8 cellular contexts compared by ENCODE assay signal in the genomic region with DNA sequence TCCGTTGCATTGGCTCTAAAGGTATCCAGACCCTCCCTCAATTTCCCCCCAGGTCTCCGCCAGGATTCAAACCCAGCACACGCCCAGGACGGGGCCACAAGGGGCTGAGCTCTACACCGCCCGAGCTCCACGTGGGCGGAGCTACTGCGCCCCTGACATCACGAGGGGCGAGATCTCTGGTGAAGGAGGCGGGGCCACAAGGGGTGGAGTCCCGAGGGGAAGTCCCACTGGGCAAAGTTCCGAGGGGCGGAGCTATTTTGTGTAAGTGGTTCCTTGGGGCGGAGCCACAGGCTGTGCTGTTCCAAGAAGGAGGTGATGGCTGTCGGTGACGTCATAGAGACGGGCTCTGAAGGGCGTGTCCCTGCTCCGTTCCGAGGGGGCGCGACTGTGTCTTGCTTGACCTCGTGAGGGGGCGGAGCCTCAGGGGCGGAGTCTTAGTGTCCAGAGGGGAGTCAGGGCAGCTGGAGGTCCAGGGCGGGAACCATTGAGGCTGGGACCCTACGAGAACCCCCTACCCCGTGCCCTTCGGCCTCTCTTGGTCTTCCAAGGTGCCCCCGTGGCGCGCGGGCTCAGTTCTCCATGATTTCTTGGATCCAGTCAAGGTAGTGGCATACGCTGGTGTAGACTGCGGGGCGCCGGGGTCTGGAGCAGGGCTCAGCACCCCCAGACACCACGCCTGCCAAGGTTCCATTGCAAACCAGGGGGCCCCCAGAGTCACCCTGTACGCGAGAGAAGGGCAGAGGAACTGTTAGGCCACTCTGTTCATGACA. TPM values are rescaled to one million over a fixed set of nuclear protein-coding genes. Genes with fewer than 3 reads are reported as not detected.
DNase-seq lines count a peak whose midpoint lies in the region; ATAC-seq and TF ChIP-seq lines count a peak whose summit lies in the region.
"Had no signal": no experiment of that assay in that cellular context is flagged by ENCODE, and none has a peak within 500 bp of the region (broad histone marks: within the 10 kb centered on the region; RNA-seq: fewer than 3 reads in every experiment).

No MANE protein-coding gene starts in this region.

- peak; percentile 27 for DNase-seq in Jurkat, Clone E6-1 (ENCODE audit: low read depth, low spot score)
- DNase-seq in activated naive CD8-positive, alpha-beta T cell treated with anti-CD3 and anti-CD28 coated beads, Interleukin-2, amount 10 ng/mL, durations not matched to agents 7 days and 5 days, result no peak
- no peak for DNase-seq in 8988T
- no peak for DNase-seq in A172 (ENCODE audit: low spot score)

- peak overlapping the region; percentile 49; the same call in 1 of the 2 replicates for H3K9ac ChIP-seq in ES-I3 (ENCODE audit: low read depth, low read length)

- H3K4me3 ChIP-seq in Jurkat, Clone E6-1 (ENCODE audit: low read length), result no peak overlapping the region

- H3K9me3 ChIP-seq in ES-I3 (ENCODE audit: control insufficient read depth, insufficient read depth, low read length), result no peaks in the 10 kb centered on the region

- H3K4me1 Mint-ChIP-seq in activated naive CD8-positive, alpha-beta T cell treated with anti-CD3 and anti-CD28 coated beads, Interleukin-2, amount 10 ng/mL, durations not matched to agents 7 days and 5 days, result no peaks in the 10 kb centered on the region
- peaks cover 13% of the 10 kb centered on the region for H3K4me1 Mint-ChIP-seq in nephron

- peaks cover 16% of the 10 kb centered on the region for H3K27me3 Mint-ChIP-seq in activated naive CD8-positive, alpha-beta T cell treated with anti-CD3 and anti-CD28 coated beads, Interleukin-2, amount 10 ng/mL, durations not matched to agents 7 days and 5 days
- peaks cover 31% of the 10 kb centered on the region for H3K27me3 Mint-ChIP-seq in nephron (ENCODE audit: low read depth)

- no peaks in the 10 kb centered on the region for H3K9me3 Mint-ChIP-seq in activated naive CD8-positive, alpha-beta T cell treated with anti-CD3 and anti-CD28 coated beads, Interleukin-2, amount 10 ng/mL, durations not matched to agents 7 days and 5 days
- H3K9me3 Mint-ChIP-seq in nephron, result no peaks in the 10 kb centered on the region

- H3K36me3 ChIP-seq in ES-I3 (ENCODE audit: insufficient read depth, low read length), result no peaks in the 10 kb centered on the region

- POLR2A ChIA-PET in activated naive CD8-positive, alpha-beta T cell treated with anti-CD3 and anti-CD28 coated beads, Interleukin-2, amount 10 ng/mL, durations not matched to agents 7 days and 5 days (lab: Charles Lee), result no interaction called here

- no peaks in the 10 kb centered on the region; the same call in 1 of the 2 replicates for H3K4me1 ChIP-seq in ES-I3 (ENCODE audit: insufficient read depth, low read length)

- no peak overlapping the region for H3K27ac Mint-ChIP-seq in activated naive CD8-positive, alpha-beta T cell treated with anti-CD3 and anti-CD28 coated beads, Interleukin-2, amount 10 ng/mL, durations not matched to agents 7 days and 5 days
- H3K27ac Mint-ChIP-seq in nephron, result peak overlapping the region in 2 of 3 experiments; percentile 53 to 76

- H3K36me3 Mint-ChIP-seq in activated naive CD8-positive, alpha-beta T cell treated with anti-CD3 and anti-CD28 coated beads, Interleukin-2, amount 10 ng/mL, durations not matched to agents 7 days and 5 days, result no peaks in the 10 kb centered on the region
- H3K36me3 Mint-ChIP-seq in nephron (ENCODE audit: low read depth), result no peaks in the 10 kb centered on the region

- no peak overlapping the region for H3K4me3 Mint-ChIP-seq in activated naive CD8-positive, alpha-beta T cell treated with anti-CD3 and anti-CD28 coated beads, Interleukin-2, amount 10 ng/mL, durations not matched to agents 7 days and 5 days
- H3K4me3 Mint-ChIP-seq in nephron, result peak overlapping the region in 1 of 3 experiments; percentile 63

- ATAC-seq in activated naive CD8-positive, alpha-beta T cell treated with anti-CD3 and anti-CD28 coated beads, Interleukin-2, amount 10 ng/mL, durations not matched to agents 7 days and 5 days (ENCODE audit: low read depth), result peak; percentile 30
- ATAC-seq in HG02981 (IDR thresholded peaks at IDR 0.05; ENCODE audit: unreplicated experiment), result no peak

- no peak for TF ChIP-seq CTCF in nephron (IDR thresholded peaks at IDR 0.05; ENCODE audit: unreplicated experiment in 3 of 3)

RNA-seq across cellular contexts. Expression of a gene that starts 1.3 kb away (rescaled TPM):
- not detected for polyA plus RNA-seq in Jurkat, Clone E6-1 (2012; ENCODE audit: insufficient read depth, insufficient read length)
- not detected for total RNA-seq in activated naive CD8-positive, alpha-beta T cell treated with anti-CD3 and anti-CD28 coated beads, Interleukin-2, amount 10 ng/mL, durations not matched to agents 7 days and 5 days
- total RNA-seq in A172 (2014; rRNA removed; shearing (Covaris generic)), result not detected in 2 replicates
- total RNA-seq: T-helper 1 cell treated with Interleukin-12 subunit alpha and Interleukin-12 subunit beta and Interleukin-4 antibody, amounts not matched to agents 30 ng/mL and 1 ng/mL, for 36 hours had no signal

RNA-seq across cellular contexts. Expression of a gene that starts 16.8 kb away (rescaled TPM):
- polyA plus RNA-seq in Jurkat, Clone E6-1 (2012; ENCODE audit: insufficient read depth, insufficient read length), result not detected
- not detected for total RNA-seq in activated naive CD8-positive, alpha-beta T cell treated with anti-CD3 and anti-CD28 coated beads, Interleukin-2, amount 10 ng/mL, durations not matched to agents 7 days and 5 days
- total RNA-seq in A172 (2014; rRNA removed; shearing (Covaris generic)), result not detected in 2 replicates
- total RNA-seq: T-helper 1 cell treated with Interleukin-12 subunit alpha and Interleukin-12 subunit beta and Interleukin-4 antibody, amounts not matched to agents 30 ng/mL and 1 ng/mL, for 36 hours had no signal

RNA-seq across cellular contexts. Expression of a gene that starts 19.0 kb away (rescaled TPM):
- polyA plus RNA-seq in Jurkat, Clone E6-1 (2012; ENCODE audit: insufficient read depth, insufficient read length), result not detected
- total RNA-seq in activated naive CD8-positive, alpha-beta T cell treated with anti-CD3 and anti-CD28 coated beads, Interleukin-2, amount 10 ng/mL, durations not matched to agents 7 days and 5 days, result not detected
- not detected in 2 replicates for total RNA-seq in A172 (2014; rRNA removed; shearing (Covaris generic))
- total RNA-seq: T-helper 1 cell treated with Interleukin-12 subunit alpha and Interleukin-12 subunit beta and Interleukin-4 antibody, amounts not matched to agents 30 ng/mL and 1 ng/mL, for 36 hours had no signal

RNA-seq across cellular contexts. Expression of a gene that starts 23.7 kb away (rescaled TPM):
- polyA plus RNA-seq in Jurkat, Clone E6-1 (2012; ENCODE audit: insufficient read depth, insufficient read length), result not detected
- not detected for total RNA-seq in activated naive CD8-positive, alpha-beta T cell treated with anti-CD3 and anti-CD28 coated beads, Interleukin-2, amount 10 ng/mL, durations not matched to agents 7 days and 5 days
- total RNA-seq in A172 (2014; rRNA removed; shearing (Covaris generic)), result not detected in 2 replicates
- total RNA-seq: T-helper 1 cell treated with Interleukin-12 subunit alpha and Interleukin-12 subunit beta and Interleukin-4 antibody, amounts not matched to agents 30 ng/mL and 1 ng/mL, for 36 hours had no signal

RNA-seq across cellular contexts. Expression of a gene that starts 32.1 kb away (rescaled TPM):
- polyA plus RNA-seq in Jurkat, Clone E6-1 (2012; ENCODE audit: insufficient read depth, insufficient read length), result not detected
- total RNA-seq in activated naive CD8-positive, alpha-beta T cell treated with anti-CD3 and anti-CD28 coated beads, Interleukin-2, amount 10 ng/mL, durations not matched to agents 7 days and 5 days, result not detected
- not detected in 2 replicates for total RNA-seq in A172 (2014; rRNA removed; shearing (Covaris generic))
- total RNA-seq: T-helper 1 cell treated with Interleukin-12 subunit alpha and Interleukin-12 subunit beta and Interleukin-4 antibody, amounts not matched to agents 30 ng/mL and 1 ng/mL, for 36 hours had no signal
